In the genomic region with DNA sequence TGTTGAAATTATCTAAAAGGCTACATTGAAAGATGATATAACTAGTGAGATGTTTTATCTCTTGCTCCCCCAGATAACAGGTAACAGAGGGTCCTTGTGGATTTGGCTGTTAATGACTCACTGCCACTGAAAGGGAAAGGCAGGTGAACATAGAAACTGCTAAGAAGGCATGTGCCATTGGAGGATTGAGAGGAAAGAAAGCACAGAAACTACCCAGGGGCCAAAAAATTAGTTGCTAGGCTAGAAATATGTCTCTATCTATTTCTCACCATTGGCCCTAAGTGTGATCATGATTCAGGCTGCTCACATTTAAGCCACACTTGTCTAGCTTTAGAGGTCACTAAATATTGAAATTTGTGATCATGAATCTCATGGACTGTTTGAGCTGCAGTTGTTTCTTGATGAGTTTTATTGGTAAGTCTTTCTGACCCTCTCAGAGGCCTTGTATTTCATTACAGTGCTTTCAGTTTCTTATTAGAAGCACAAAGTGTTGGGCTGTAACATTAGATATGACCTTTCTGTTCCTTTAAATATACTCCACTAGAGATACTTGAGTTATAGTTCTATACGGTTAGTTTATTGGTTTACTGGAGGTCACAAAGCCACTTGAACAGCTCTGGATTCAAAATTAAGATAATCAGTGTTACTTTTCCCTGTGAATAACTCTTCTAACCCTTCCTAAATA, we compare ENCODE assay signal across 1 cellular context.
TF ChIP-seq lines count a peak whose summit lies in the region.

No MANE protein-coding gene starts in this region.

TF ChIP-seq in GM12878, 131 proteins besides CTCF, POLR2A, EP300 and RAD21 (continued from another document and continues in another):
- TF ChIP-seq, protein P1, sequence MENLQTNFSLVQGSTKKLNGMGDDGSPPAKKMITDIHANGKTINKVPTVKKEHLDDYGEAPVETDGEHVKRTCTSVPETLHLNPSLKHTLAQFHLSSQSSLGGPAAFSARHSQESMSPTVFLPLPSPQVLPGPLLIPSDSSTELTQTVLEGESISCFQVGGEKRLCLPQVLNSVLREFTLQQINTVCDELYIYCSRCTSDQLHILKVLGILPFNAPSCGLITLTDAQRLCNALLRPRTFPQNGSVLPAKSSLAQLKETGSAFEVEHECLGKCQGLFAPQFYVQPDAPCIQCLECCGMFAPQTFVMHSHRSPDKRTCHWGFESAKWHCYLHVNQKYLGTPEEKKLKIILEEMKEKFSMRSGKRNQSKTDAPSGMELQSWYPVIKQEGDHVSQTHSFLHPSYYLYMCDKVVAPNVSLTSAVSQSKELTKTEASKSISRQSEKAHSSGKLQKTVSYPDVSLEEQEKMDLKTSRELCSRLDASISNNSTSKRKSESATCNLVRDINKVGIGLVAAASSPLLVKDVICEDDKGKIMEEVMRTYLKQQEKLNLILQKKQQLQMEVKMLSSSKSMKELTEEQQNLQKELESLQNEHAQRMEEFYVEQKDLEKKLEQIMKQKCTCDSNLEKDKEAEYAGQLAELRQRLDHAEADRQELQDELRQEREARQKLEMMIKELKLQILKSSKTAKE (IDR thresholded peaks at IDR 0.05; ENCODE audit: low read depth, poor library complexity, severe bottlenecking): no peak
- TF ChIP-seq KAT2A (conservative IDR thresholded peaks at IDR 0.05; ENCODE audit: control insufficient read depth, low read depth, low read length) (no peak), SREBF2 (IDR thresholded peaks at IDR 0.05; ENCODE audit: low read length) (no peak), SMC3 (IDR thresholded peaks at IDR 0.05; ENCODE audit: borderline replicate concordance, low read length) (no peak), NFIC (IDR thresholded peaks at IDR 0.05; ENCODE audit: low read depth, low read length) (peak; percentile 55; the same call in 1 of the 2 replicates), BHLHE40 (IDR thresholded peaks at IDR 0.05; ENCODE audit: borderline replicate concordance in 1 of 2, low read depth in 2 of 2, low read length in 1 of 2) (peak; percentile 50 to 52; a peak in 2 of 4 replicates), LARP7 (IDR thresholded peaks at IDR 0.05) (no peak), MTA3 (IDR thresholded peaks at IDR 0.05; ENCODE audit: borderline replicate concordance, low read length) (0 out of 2 replicates have a peak, but pooled peaks have one; percentile 25), EZH2 (IDR thresholded peaks at IDR 0.05; ENCODE audit: borderline replicate concordance, control insufficient read depth, low read depth, low read length) (no peak), KLF5 (IDR thresholded peaks at IDR 0.05; ENCODE audit: partially characterized antibody) (no peak), RBBP5 (conservative IDR thresholded peaks at IDR 0.05) (0 out of 2 replicates have a peak, but pooled peaks have one; percentile 52), CHD4 (IDR thresholded peaks at IDR 0.05) (no peak), TCF3 (IDR thresholded peaks at IDR 0.05; ENCODE audit: borderline replicate concordance, insufficient read depth, low read depth, low read length) (no peak), ASH2L (IDR thresholded peaks at IDR 0.05; ENCODE audit: borderline replicate concordance, low read depth) (peak; percentile 29; the same call in 1 of the 2 replicates), SMARCA5 (IDR thresholded peaks at IDR 0.05) (no peak), CBX5 (IDR thresholded peaks at IDR 0.05; ENCODE audit: low read depth) (0 out of 2 replicates have a peak, but pooled peaks have one; percentile 57), BRCA1 (IDR thresholded peaks at IDR 0.05; ENCODE audit: low read depth, low read length) (no peak), NR2F1 (conservative IDR thresholded peaks at IDR 0.05) (peak; percentile 77), SPI1 (IDR thresholded peaks at IDR 0.05; ENCODE audit: borderline replicate concordance, insufficient read depth, low read depth, low read length) (no peak), PAX5 (IDR thresholded peaks at IDR 0.05; ENCODE audit: borderline replicate concordance, low read depth, low read length) (no peak)
- TF ChIP-seq, protein P2, sequence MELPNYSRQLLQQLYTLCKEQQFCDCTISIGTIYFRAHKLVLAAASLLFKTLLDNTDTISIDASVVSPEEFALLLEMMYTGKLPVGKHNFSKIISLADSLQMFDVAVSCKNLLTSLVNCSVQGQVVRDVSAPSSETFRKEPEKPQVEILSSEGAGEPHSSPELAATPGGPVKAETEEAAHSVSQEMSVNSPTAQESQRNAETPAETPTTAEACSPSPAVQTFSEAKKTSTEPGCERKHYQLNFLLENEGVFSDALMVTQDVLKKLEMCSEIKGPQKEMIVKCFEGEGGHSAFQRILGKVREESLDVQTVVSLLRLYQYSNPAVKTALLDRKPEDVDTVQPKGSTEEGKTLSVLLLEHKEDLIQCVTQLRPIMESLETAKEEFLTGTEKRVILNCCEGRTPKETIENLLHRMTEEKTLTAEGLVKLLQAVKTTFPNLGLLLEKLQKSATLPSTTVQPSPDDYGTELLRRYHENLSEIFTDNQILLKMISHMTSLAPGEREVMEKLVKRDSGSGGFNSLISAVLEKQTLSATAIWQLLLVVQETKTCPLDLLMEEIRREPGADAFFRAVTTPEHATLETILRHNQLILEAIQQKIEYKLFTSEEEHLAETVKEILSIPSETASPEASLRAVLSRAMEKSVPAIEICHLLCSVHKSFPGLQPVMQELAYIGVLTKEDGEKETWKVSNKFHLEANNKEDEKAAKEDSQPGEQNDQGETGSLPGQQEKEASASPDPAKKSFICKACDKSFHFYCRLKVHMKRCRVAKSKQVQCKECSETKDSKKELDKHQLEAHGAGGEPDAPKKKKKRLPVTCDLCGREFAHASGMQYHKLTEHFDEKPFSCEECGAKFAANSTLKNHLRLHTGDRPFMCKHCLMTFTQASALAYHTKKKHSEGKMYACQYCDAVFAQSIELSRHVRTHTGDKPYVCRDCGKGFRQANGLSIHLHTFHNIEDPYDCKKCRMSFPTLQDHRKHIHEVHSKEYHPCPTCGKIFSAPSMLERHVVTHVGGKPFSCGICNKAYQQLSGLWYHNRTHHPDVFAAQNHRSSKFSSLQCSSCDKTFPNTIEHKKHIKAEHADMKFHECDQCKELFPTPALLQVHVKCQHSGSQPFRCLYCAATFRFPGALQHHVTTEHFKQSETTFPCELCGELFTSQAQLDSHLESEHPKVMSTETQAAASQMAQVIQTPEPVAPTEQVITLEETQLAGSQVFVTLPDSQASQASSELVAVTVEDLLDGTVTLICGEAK (IDR thresholded peaks at IDR 0.05; ENCODE audit: borderline replicate concordance): peak; percentile 30; the same call in 1 of the 2 replicates
- TF ChIP-seq, protein P3, sequence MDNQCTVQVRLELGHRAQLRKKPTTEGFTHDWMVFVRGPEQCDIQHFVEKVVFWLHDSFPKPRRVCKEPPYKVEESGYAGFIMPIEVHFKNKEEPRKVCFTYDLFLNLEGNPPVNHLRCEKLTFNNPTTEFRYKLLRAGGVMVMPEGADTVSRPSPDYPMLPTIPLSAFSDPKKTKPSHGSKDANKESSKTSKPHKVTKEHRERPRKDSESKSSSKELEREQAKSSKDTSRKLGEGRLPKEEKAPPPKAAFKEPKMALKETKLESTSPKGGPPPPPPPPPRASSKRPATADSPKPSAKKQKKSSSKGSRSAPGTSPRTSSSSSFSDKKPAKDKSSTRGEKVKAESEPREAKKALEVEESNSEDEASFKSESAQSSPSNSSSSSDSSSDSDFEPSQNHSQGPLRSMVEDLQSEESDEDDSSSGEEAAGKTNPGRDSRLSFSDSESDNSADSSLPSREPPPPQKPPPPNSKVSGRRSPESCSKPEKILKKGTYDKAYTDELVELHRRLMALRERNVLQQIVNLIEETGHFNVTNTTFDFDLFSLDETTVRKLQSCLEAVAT (IDR thresholded peaks at IDR 0.05): peak; percentile 37; the same call in 1 of the 2 replicates
- TF ChIP-seq, protein P4, sequence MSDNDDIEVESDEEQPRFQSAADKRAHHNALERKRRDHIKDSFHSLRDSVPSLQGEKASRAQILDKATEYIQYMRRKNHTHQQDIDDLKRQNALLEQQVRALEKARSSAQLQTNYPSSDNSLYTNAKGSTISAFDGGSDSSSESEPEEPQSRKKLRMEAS (IDR thresholded peaks at IDR 0.05; ENCODE audit: low read depth, low read length): no peak
- TF ChIP-seq, protein P5, sequence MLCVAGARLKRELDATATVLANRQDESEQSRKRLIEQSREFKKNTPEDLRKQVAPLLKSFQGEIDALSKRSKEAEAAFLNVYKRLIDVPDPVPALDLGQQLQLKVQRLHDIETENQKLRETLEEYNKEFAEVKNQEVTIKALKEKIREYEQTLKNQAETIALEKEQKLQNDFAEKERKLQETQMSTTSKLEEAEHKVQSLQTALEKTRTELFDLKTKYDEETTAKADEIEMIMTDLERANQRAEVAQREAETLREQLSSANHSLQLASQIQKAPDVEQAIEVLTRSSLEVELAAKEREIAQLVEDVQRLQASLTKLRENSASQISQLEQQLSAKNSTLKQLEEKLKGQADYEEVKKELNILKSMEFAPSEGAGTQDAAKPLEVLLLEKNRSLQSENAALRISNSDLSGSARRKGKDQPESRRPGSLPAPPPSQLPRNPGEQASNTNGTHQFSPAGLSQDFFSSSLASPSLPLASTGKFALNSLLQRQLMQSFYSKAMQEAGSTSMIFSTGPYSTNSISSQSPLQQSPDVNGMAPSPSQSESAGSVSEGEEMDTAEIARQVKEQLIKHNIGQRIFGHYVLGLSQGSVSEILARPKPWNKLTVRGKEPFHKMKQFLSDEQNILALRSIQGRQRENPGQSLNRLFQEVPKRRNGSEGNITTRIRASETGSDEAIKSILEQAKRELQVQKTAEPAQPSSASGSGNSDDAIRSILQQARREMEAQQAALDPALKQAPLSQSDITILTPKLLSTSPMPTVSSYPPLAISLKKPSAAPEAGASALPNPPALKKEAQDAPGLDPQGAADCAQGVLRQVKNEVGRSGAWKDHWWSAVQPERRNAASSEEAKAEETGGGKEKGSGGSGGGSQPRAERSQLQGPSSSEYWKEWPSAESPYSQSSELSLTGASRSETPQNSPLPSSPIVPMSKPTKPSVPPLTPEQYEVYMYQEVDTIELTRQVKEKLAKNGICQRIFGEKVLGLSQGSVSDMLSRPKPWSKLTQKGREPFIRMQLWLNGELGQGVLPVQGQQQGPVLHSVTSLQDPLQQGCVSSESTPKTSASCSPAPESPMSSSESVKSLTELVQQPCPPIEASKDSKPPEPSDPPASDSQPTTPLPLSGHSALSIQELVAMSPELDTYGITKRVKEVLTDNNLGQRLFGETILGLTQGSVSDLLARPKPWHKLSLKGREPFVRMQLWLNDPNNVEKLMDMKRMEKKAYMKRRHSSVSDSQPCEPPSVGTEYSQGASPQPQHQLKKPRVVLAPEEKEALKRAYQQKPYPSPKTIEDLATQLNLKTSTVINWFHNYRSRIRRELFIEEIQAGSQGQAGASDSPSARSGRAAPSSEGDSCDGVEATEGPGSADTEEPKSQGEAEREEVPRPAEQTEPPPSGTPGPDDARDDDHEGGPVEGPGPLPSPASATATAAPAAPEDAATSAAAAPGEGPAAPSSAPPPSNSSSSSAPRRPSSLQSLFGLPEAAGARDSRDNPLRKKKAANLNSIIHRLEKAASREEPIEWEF (IDR thresholded peaks at IDR 0.05; ENCODE audit: insufficient replicate concordance, low read depth, low read length): peak; percentile 33
- TF ChIP-seq, protein P6, sequence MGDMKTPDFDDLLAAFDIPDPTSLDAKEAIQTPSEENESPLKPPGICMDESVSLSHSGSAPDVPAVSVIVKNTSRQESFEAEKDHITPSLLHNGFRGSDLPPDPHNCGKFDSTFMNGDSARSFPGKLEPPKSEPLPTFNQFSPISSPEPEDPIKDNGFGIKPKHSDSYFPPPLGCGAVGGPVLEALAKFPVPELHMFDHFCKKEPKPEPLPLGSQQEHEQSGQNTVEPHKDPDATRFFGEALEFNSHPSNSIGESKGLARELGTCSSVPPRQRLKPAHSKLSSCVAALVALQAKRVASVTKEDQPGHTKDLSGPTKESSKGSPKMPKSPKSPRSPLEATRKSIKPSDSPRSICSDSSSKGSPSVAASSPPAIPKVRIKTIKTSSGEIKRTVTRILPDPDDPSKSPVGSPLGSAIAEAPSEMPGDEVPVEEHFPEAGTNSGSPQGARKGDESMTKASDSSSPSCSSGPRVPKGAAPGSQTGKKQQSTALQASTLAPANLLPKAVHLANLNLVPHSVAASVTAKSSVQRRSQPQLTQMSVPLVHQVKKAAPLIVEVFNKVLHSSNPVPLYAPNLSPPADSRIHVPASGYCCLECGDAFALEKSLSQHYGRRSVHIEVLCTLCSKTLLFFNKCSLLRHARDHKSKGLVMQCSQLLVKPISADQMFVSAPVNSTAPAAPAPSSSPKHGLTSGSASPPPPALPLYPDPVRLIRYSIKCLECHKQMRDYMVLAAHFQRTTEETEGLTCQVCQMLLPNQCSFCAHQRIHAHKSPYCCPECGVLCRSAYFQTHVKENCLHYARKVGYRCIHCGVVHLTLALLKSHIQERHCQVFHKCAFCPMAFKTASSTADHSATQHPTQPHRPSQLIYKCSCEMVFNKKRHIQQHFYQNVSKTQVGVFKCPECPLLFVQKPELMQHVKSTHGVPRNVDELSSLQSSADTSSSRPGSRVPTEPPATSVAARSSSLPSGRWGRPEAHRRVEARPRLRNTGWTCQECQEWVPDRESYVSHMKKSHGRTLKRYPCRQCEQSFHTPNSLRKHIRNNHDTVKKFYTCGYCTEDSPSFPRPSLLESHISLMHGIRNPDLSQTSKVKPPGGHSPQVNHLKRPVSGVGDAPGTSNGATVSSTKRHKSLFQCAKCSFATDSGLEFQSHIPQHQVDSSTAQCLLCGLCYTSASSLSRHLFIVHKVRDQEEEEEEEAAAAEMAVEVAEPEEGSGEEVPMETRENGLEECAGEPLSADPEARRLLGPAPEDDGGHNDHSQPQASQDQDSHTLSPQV (IDR thresholded peaks at IDR 0.05): peak; percentile 75; the same call in 1 of the 2 replicates
- TF ChIP-seq, protein P7, sequence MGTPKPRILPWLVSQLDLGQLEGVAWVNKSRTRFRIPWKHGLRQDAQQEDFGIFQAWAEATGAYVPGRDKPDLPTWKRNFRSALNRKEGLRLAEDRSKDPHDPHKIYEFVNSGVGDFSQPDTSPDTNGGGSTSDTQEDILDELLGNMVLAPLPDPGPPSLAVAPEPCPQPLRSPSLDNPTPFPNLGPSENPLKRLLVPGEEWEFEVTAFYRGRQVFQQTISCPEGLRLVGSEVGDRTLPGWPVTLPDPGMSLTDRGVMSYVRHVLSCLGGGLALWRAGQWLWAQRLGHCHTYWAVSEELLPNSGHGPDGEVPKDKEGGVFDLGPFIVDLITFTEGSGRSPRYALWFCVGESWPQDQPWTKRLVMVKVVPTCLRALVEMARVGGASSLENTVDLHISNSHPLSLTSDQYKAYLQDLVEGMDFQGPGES (IDR thresholded peaks at IDR 0.05): no peak
- TF ChIP-seq, protein P8, sequence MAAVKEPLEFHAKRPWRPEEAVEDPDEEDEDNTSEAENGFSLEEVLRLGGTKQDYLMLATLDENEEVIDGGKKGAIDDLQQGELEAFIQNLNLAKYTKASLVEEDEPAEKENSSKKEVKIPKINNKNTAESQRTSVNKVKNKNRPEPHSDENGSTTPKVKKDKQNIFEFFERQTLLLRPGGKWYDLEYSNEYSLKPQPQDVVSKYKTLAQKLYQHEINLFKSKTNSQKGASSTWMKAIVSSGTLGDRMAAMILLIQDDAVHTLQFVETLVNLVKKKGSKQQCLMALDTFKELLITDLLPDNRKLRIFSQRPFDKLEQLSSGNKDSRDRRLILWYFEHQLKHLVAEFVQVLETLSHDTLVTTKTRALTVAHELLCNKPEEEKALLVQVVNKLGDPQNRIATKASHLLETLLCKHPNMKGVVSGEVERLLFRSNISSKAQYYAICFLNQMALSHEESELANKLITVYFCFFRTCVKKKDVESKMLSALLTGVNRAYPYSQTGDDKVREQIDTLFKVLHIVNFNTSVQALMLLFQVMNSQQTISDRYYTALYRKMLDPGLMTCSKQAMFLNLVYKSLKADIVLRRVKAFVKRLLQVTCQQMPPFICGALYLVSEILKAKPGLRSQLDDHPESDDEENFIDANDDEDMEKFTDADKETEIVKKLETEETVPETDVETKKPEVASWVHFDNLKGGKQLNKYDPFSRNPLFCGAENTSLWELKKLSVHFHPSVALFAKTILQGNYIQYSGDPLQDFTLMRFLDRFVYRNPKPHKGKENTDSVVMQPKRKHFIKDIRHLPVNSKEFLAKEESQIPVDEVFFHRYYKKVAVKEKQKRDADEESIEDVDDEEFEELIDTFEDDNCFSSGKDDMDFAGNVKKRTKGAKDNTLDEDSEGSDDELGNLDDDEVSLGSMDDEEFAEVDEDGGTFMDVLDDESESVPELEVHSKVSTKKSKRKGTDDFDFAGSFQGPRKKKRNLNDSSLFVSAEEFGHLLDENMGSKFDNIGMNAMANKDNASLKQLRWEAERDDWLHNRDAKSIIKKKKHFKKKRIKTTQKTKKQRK (IDR thresholded peaks at IDR 0.05; ENCODE audit: low read depth, low read length): no peak
